In genomic region chr19:3387645-3388589, GRCh38 we compare ENCODE assay signal across 1 cellular context.
A peak's percentile ranks its signal among the peaks of the same experiment; 100 is the strongest.
TF ChIP-seq lines count a peak whose summit lies in the region.

No MANE protein-coding gene starts in this region.

TF ChIP-seq in SK-N-SH, 30 proteins besides CTCF, POLR2A, EP300 and RAD21 (continued from another document):
- TF ChIP-seq ELF1 (IDR thresholded peaks at IDR 0.05) (no peak), YY1 (IDR thresholded peaks at IDR 0.05; ENCODE audit: low read depth) (peak; percentile 67), POLR2AphosphoS5 (IDR thresholded peaks at IDR 0.05; ENCODE audit: low read depth, low read length) (peak; percentile 53; the same call in 1 of the 2 replicates), FOSL2 (IDR thresholded peaks at IDR 0.05; ENCODE audit: borderline replicate concordance, low read depth) (no peak), GABPA (IDR thresholded peaks at IDR 0.05; ENCODE audit: low read depth) (no peak), USF2 (IDR thresholded peaks at IDR 0.05; ENCODE audit: borderline replicate concordance, low read depth, low read length) (no peak), MEF2A (IDR thresholded peaks at IDR 0.05; ENCODE audit: borderline replicate concordance, low read depth) (no peak), IRF3 (IDR thresholded peaks at IDR 0.05; ENCODE audit: low read depth, low read length) (no peak), GATA2 (CRISPR knock-in tag; IDR thresholded peaks at IDR 0.05) (no peak)
